Comparison of ENCODE assay signal across 33 cellular contexts in the genomic region with DNA sequence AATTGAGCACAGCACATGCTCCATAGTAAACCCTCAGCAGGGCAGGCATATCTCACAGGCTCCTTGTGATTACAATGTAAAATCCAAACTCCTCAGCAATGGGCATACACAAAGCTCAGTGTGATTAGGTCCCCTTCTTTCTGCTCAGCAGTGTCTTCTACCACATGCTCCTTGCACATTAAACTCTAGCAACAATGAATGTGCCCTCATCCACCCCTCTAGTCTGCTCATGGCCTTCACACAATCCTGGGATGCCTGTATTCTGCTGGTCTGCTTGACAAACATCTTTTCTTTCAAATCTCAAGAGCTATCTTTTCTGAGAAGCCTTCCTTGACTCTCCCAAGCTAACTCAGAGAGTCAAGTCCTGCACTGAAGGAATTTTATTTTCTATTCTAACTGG. TPM values are rescaled to one million over a fixed set of nuclear protein-coding genes. Genes with fewer than 3 reads are reported as not detected.
"Had no signal": no experiment of that assay in that cellular context is flagged by ENCODE, and none has a peak within 500 bp of the region (broad histone marks: within the 10 kb centered on the region; RNA-seq: fewer than 3 reads in every experiment).

No MANE protein-coding gene starts in this region.

- DNase-seq: dermis blood vessel endothelial cell; dorsolateral prefrontal cortex; effector CD4-positive, alpha-beta T cell; effector memory CD4-positive, alpha-beta T cell; esophagus squamous epithelium; foreskin fibroblast; foreskin melanocyte; gastrocnemius medialis; glutamatergic neuron; head of caudate nucleus; heart right ventricle; hippocampal formation; left cardiac atrium; left lung; left ventricle myocardium superior; lower lobe of right lung; mesenchymal stem cell; mucosa of descending colon; naive B cell had no signal

- H3K4me1 Mint-ChIP-seq: naive B cell had no signal

- H3K9me3 ChIP-seq: esophagus squamous epithelium, gastrocnemius medialis, heart right ventricle, left lung, lower lobe of right lung, mucosa of descending colon had no signal

- H3K4me1 ChIP-seq: esophagus squamous epithelium, gastrocnemius medialis, heart right ventricle, left lung, lower lobe of right lung had no signal

- H3K4me3 Mint-ChIP-seq: mesothelial cell of epicardium, naive B cell had no signal

- H3K27me3 ChIP-seq: gastrocnemius medialis, left lung had no signal

- H3K4me3 ChIP-seq: coronary artery, dorsolateral prefrontal cortex, esophagus squamous epithelium, gastrocnemius medialis, heart right ventricle, left lung, lower lobe of right lung, mucosa of descending colon had no signal

- FAIRE-seq: colon, endothelial cell of umbilical vein, islet of Langerhans, keratinocyte had no signal

- H3K9me3 Mint-ChIP-seq: mesothelial cell of epicardium had no signal

- H3K27ac ChIP-seq: coronary artery, dorsolateral prefrontal cortex, esophagus squamous epithelium, gastrocnemius medialis, heart right ventricle, left lung, lower lobe of right lung had no signal

- ATAC-seq: gastrocnemius medialis, heart right ventricle, left cardiac atrium, left lung, left ventricle myocardium superior, lower lobe of right lung, mucosa of descending colon had no signal

- H3K36me3 Mint-ChIP-seq: mesothelial cell of epicardium, naive B cell had no signal

- H3K27ac Mint-ChIP-seq: mesothelial cell of epicardium had no signal

- H3K36me3 ChIP-seq: esophagus squamous epithelium, gastrocnemius medialis, heart right ventricle, left lung, lower lobe of right lung had no signal

RNA-seq across cellular contexts. Expression of gene DBX1, which starts 32.4 kb away (rescaled TPM):
- total RNA-seq: dermis blood vessel endothelial cell, dorsolateral prefrontal cortex, endothelial cell of umbilical vein, epithelial cell of proximal tubule, esophagus squamous epithelium, gastrocnemius medialis, glomerular endothelial cell, heart right ventricle, kidney epithelial cell, left cardiac atrium, left lung, left ventricle myocardium superior, lower leg skin, lower lobe of right lung, lung microvascular endothelial cell, mesenteric fat pad, mesothelial cell of epicardium, mucosa of descending colon, myocyte had no signal
- polyA plus RNA-seq: endothelial cell of umbilical vein, esophagus, heart right ventricle, keratinocyte had no signal
